In the genomic region with DNA sequence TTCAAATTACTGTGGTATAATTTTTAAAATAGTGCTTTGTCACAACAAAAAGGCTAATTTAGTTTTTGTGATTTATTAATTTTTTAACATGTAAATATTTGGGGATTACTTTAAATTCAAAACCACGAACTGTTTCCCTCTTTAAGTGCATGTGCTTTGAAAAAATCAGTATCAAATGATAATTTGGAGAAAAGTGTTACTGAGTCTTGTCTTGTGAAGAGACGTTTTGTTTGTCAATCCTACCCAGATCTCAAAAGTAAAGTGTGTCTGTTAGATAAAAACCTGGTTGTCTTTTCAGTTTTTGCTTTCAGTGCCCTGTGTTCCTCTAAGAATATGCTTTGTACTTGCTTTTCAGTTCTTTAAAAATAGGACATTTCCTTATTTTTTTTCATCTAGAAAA, we compare ENCODE assay signal across 21 cellular contexts. TPM values are rescaled to one million over a fixed set of nuclear protein-coding genes. Genes with fewer than 3 reads are reported as not detected.
A peak's percentile ranks its signal among the peaks of the same experiment; 100 is the strongest.
DNase-seq lines count a peak whose midpoint lies in the region; FAIRE-seq and TF ChIP-seq lines count a peak whose summit lies in the region.
"Had no signal": no experiment of that assay in that cellular context is flagged by ENCODE, and none has a peak within 500 bp of the region (broad histone marks: within the 10 kb centered on the region; RNA-seq: fewer than 3 reads in every experiment).

No MANE protein-coding gene starts in this region.

- H3K9me3 ChIP-seq in Loucy (ENCODE audit: insufficient read depth, low read depth, low read length) (no peaks in the 10 kb centered on the region), SK-N-MC (ENCODE audit: low read depth, low read length) (no peaks in the 10 kb centered on the region), ascending aorta (no peaks in the 10 kb centered on the region), PC-9 (ENCODE audit: insufficient read depth, low read depth) (no peaks in the 10 kb centered on the region)
- H3K9me3 ChIP-seq: BE2C, Caco-2 had no signal

- no peak overlapping the region for H3K4me3 ChIP-seq in Loucy (ENCODE audit: low read length, poor library complexity, severe bottlenecking)
- H3K4me3 ChIP-seq in SK-N-MC = no peak overlapping the region
- no peak overlapping the region for H3K4me3 ChIP-seq in ascending aorta
- H3K4me3 ChIP-seq in PC-9 = no peak overlapping the region
- H3K4me3 ChIP-seq: GM23338 had no signal

- H3K4me1 ChIP-seq in Loucy (ENCODE audit: insufficient read depth, low read length, poor library complexity, severe bottlenecking) (peaks cover 16% of the 10 kb centered on the region), ascending aorta (peaks cover 2 to 8% of the 10 kb centered on the region in 2 donors), PC-9 (replicated peaks; ENCODE audit: insufficient read depth) (peaks cover 19% of the 10 kb centered on the region; the same call in 1 of the 2 replicates)
- H3K4me1 ChIP-seq: Caco-2 had no signal

- DNase-seq in SK-N-MC (ENCODE audit: low read depth, low spot score) (no peak), ascending aorta (ENCODE audit: low spot score in 2 of 2) (no peak), GM19240 (ENCODE audit: insufficient read length, low spot score) (no peak), PC-9 (no peak), NOMO-1 treated with dmso at 0.1 percent for 144 hours (lab: John Stamatoyannopoulos, UW; ENCODE audit: unreplicated experiment) (no peak)
- DNase-seq: ACHN; BE2C; C1 segment of cervical spinal cord; Caco-2; CD4-positive, alpha-beta T cell; DMS153; DMS79; GDM1; HCEC 1CT had no signal

- H3K36me3 ChIP-seq in Loucy (ENCODE audit: insufficient read depth, low read length) = no peaks in the 10 kb centered on the region
- H3K36me3 ChIP-seq in SK-N-MC (ENCODE audit: insufficient read depth, low read length) = peaks cover 53% of the 10 kb centered on the region
- no peaks in the 10 kb centered on the region for H3K36me3 ChIP-seq in ascending aorta
- no peaks in the 10 kb centered on the region for H3K36me3 ChIP-seq in PC-9 (ENCODE audit: low read depth)
- H3K36me3 ChIP-seq: BE2C had no signal

- H4K20me1 ChIP-seq in Loucy (ENCODE audit: insufficient read depth, low read length, poor library complexity, severe bottlenecking) (peaks cover 54% of the 10 kb centered on the region), PC-9 (ENCODE audit: insufficient read depth) (peaks cover 39% of the 10 kb centered on the region)

- H3K79me2 ChIP-seq in Loucy (ENCODE audit: insufficient read depth, low read length) = peaks cover 84% of the 10 kb centered on the region
- peaks cover 98% of the 10 kb centered on the region for H3K79me2 ChIP-seq in PC-9 (ENCODE audit: low read depth)

- H3K4me2 ChIP-seq in Loucy (ENCODE audit: low read depth, low read length, poor library complexity, severe bottlenecking) (peak overlapping the region; percentile 19), PC-9 (no peak overlapping the region)
- H3K4me2 ChIP-seq: GM23338 had no signal

- H3K27ac ChIP-seq in SK-N-MC (0 out of 2 replicates have a peak overlapping the region, but pooled peaks have one; percentile 4), ascending aorta (no peak overlapping the region), PC-9 (no peak overlapping the region)

- TF ChIP-seq CTCF in Loucy (conservative IDR thresholded peaks at IDR 0.05; ENCODE audit: low read length) (no peak), ascending aorta (IDR thresholded peaks at IDR 0.05) (no peak), PC-9 (conservative IDR thresholded peaks at IDR 0.05) (no peak)

- FAIRE-seq in endometrium (lab: Jason Lieb, UNC) = peak; percentile 18
- FAIRE-seq: D721Med, GM12892, GM18507, H54 had no signal

- CTCF ChIA-PET in PC-9 (lab: Charles Lee) = interaction anchor here (0.7 kb wide), 1 partner anchor 323 kb away, joined by 5 read pairs; no protein-coding TSS in a partner anchor

- H2AFZ ChIP-seq in Loucy (ENCODE audit: low read length) = no peak overlapping the region
- H2AFZ ChIP-seq in PC-9 = no peak overlapping the region
- H2AFZ ChIP-seq: GM23338 had no signal

- H3F3A ChIP-seq in Loucy (ENCODE audit: low read depth) (no peaks in the 10 kb centered on the region), PC-9 (ENCODE audit: insufficient read depth, low read depth) (peaks cover 7% of the 10 kb centered on the region; the same call in 1 of the 2 replicates)

- no TSS peak for BruUV-seq in PC-9 (replicated peaks; lab: Mats Ljungman, UMichigan)

- H3K9ac ChIP-seq in Loucy (ENCODE audit: low read depth, low read length, poor library complexity, severe bottlenecking) = no peak overlapping the region
- peak overlapping the region; percentile 9 for H3K9ac ChIP-seq in SK-N-MC (ENCODE audit: insufficient read length)

- intact Hi-C loops in ascending aorta (cut with DNase I) = no loop called here
- intact Hi-C loops in PC-9 (cut with micrococcal nuclease; ENCODE audit: unreplicated experiment) = no loop called here

- no peaks in the 10 kb centered on the region for H3K9me2 ChIP-seq in Loucy (replicated peaks; ENCODE audit: low read depth, low read length)
- no peaks in the 10 kb centered on the region for H3K9me2 ChIP-seq in PC-9 (ENCODE audit: insufficient read depth)

- POLR2A ChIA-PET in PC-9 (lab: Charles Lee; ENCODE audit: unreplicated experiment) = no interaction called here

- H3K27me3 ChIP-seq in Loucy (ENCODE audit: insufficient read depth, low read length, poor library complexity, severe bottlenecking) = no peaks in the 10 kb centered on the region
- H3K27me3 ChIP-seq in ascending aorta = no peaks in the 10 kb centered on the region
- H3K27me3 ChIP-seq in PC-9 (ENCODE audit: insufficient read depth, low read depth) = no peaks in the 10 kb centered on the region
- H3K27me3 ChIP-seq: BE2C had no signal

RNA-seq across cellular contexts. Expression of gene ZSWIM6, which starts 7.7 kb away (rescaled TPM):
- 8.8 TPM for total RNA-seq in ascending aorta
- total RNA-seq in PC-9 (2021) = 9.7 and 12.9 TPM in 2 replicates
